27 cellular contexts compared by ENCODE assay signal in the genomic region with DNA sequence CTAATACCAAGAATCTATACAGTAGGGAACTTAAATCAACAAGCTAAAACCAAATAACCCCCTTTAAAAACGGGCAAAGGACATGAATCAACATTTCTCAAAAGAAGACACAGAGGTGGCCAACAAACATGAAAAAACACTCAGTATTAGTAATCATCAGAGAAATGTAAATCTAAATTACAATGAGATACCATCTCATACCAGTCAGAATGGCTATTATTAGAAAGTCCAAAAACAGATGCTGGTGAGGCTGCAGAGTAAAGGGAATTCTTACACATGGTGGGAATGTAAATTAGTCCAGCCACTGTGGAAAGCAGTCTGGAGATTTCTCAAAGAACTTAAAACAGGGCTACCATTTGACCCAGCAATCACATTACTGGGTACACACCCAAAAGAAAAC.
"Had no signal": no experiment of that assay in that cellular context is flagged by ENCODE, and none has a peak within 500 bp of the region (broad histone marks: within the 10 kb centered on the region; RNA-seq: fewer than 3 reads in every experiment).

No MANE protein-coding gene starts in this region.

- H3K4me3 ChIP-seq: left lung, lower lobe of right lung, pancreas, prostate gland, spleen, suprapubic skin, thoracic aorta, tibial artery, upper lobe of right lung had no signal

- H3K27ac ChIP-seq: left lung, lower lobe of right lung, pancreas, prostate gland, spleen, suprapubic skin, thoracic aorta, tibial artery, upper lobe of right lung had no signal

- H3K27me3 ChIP-seq: left lung, pancreas, spleen, suprapubic skin, tibial artery, upper lobe of right lung had no signal

- H3K27ac Mint-ChIP-seq: naive thymus-derived CD8-positive, alpha-beta T cell; nephron; stimulated activated effector memory CD8-positive, alpha-beta T cell treated with anti-CD3 and anti-CD28 coated beads, Interleukin-12 subunit alpha, Interleukin-12 subunit beta, amount 100 ng/mL, for 72 hours; stimulated activated naive CD8-positive, alpha-beta T cell treated with anti-CD3 and anti-CD28 coated beads, Interleukin-15, Interleukin-2, amounts not matched to agents 100 ng/mL and 50 ng/mL, for 24 hours had no signal

- H3K36me3 ChIP-seq: left lung, lower lobe of right lung, pancreas, prostate gland, spleen, suprapubic skin, thoracic aorta, tibial artery, upper lobe of right lung had no signal

- H3K4me1 Mint-ChIP-seq: nephron, neural crest cell had no signal

- H3K4me3 Mint-ChIP-seq: immature natural killer cell; naive thymus-derived CD8-positive, alpha-beta T cell; nephron; neural crest cell; stimulated activated effector memory CD8-positive, alpha-beta T cell treated with anti-CD3 and anti-CD28 coated beads, Interleukin-12 subunit alpha, Interleukin-12 subunit beta, amount 100 ng/mL, for 72 hours; stimulated activated naive CD8-positive, alpha-beta T cell treated with anti-CD3 and anti-CD28 coated beads, Interleukin-15, Interleukin-2, amounts not matched to agents 100 ng/mL and 50 ng/mL, for 24 hours had no signal

- H3K27me3 Mint-ChIP-seq: naive thymus-derived CD8-positive, alpha-beta T cell; stimulated activated naive CD8-positive, alpha-beta T cell treated with anti-CD3 and anti-CD28 coated beads, Interleukin-15, Interleukin-2, amounts not matched to agents 100 ng/mL and 50 ng/mL, for 24 hours had no signal

- H3K9me3 ChIP-seq: lower lobe of right lung, pancreas, prostate gland, spleen, suprapubic skin, thoracic aorta, tibial artery, upper lobe of right lung had no signal

- H3K36me3 Mint-ChIP-seq: immature natural killer cell; naive thymus-derived CD8-positive, alpha-beta T cell; stimulated activated effector memory CD8-positive, alpha-beta T cell treated with anti-CD3 and anti-CD28 coated beads, Interleukin-12 subunit alpha, Interleukin-12 subunit beta, amount 100 ng/mL, for 72 hours had no signal

- DNase-seq: hypothalamus; immature natural killer cell; kidney; left colon; left lung; lower lobe of right lung; mammary epithelial cell; mesenchymal stem cell; naive thymus-derived CD8-positive, alpha-beta T cell; nucleus accumbens; pancreas; posterior cingulate gyrus; retina; right cardiac atrium; small intestine; spleen; stimulated activated CD4-positive, alpha-beta T cell treated with anti-CD3 and anti-CD28 coated beads, Interleukin-4, amount 100 ng/mL, for 24 hours; stimulated activated naive CD4-positive, alpha-beta T cell; tibial artery; upper lobe of right lung had no signal

- H3K4me1 ChIP-seq: left lung, lower lobe of right lung, pancreas, prostate gland, spleen, suprapubic skin, tibial artery, upper lobe of right lung had no signal

- H3K9me3 Mint-ChIP-seq: nephron had no signal
